ENCODE assay signal across 1 cellular context in the genomic region with DNA sequence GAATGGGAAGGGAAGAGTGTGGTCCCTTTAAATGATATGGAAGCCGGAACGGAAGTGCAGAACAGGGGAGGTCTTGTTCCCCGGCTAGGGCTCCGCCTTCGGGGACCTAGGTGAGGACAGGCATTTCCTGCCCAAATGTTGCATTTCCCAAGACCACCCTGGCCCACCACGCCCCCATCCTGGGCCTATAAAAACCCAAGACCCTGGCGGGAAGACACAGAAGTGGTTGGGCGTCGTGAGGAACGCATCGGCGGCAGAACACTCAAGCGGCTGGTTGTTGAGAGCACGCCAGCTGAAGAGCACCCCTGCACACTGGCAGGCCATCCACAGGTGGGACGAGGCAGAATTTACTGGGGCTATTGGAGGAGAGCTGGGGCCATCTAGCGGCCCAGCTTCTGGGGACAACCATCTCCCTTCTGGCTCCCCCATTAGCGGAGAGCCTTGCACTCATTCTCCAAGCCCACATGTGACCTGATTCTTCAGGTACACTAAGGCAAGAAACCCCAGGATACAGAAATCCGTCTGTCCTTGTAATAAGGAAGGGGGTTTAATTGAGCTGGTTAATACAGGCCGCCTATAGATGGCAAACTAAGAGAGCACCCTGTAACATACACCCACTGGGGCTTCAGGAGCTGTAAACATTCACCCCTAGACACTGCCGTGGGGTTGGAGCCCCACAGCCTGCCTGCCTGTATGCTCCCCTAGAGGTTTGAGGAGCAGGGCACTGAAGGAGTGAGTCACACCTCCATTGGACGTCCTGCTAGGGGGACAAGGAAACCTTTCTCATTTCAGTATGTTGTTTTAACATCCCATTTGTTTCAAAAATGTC.
TF ChIP-seq lines count a peak whose summit lies in the region.

No MANE protein-coding gene starts in this region.

TF ChIP-seq in K562, 482 proteins besides CTCF, POLR2A, EP300 and RAD21 (continued from another document):
- TF ChIP-seq, protein P1, sequence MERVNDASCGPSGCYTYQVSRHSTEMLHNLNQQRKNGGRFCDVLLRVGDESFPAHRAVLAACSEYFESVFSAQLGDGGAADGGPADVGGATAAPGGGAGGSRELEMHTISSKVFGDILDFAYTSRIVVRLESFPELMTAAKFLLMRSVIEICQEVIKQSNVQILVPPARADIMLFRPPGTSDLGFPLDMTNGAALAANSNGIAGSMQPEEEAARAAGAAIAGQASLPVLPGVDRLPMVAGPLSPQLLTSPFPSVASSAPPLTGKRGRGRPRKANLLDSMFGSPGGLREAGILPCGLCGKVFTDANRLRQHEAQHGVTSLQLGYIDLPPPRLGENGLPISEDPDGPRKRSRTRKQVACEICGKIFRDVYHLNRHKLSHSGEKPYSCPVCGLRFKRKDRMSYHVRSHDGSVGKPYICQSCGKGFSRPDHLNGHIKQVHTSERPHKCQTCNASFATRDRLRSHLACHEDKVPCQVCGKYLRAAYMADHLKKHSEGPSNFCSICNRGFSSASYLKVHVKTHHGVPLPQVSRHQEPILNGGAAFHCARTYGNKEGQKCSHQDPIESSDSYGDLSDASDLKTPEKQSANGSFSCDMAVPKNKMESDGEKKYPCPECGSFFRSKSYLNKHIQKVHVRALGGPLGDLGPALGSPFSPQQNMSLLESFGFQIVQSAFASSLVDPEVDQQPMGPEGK (CRISPR knock-in tag; IDR thresholded peaks at IDR 0.05; ENCODE audit: borderline replicate concordance) = no peak
- no peak for TF ChIP-seq PHF21A (IDR thresholded peaks at IDR 0.05; ENCODE audit: borderline replicate concordance, low read depth)
- TF ChIP-seq ETV5 (CRISPR knock-in tag; IDR thresholded peaks at IDR 0.05; ENCODE audit: low read depth) = peak; percentile 38; the same call in 1 of the 2 replicates
- TF ChIP-seq TEAD4 (IDR thresholded peaks at IDR 0.05; ENCODE audit: low read length) = 0 out of 2 replicates have a peak, but pooled peaks have one; percentile 17
- no peak for TF ChIP-seq TEAD4 (CRISPR knock-in tag; IDR thresholded peaks at IDR 0.05; ENCODE audit: borderline replicate concordance)
- no peak for TF ChIP-seq ZNF318 (IDR thresholded peaks at IDR 0.05; ENCODE audit: borderline replicate concordance in 1 of 2, low read depth in 1 of 2)
- peak; percentile 56; the same call in 1 of the 2 replicates for TF ChIP-seq ZNF436 (CRISPR knock-in tag; IDR thresholded peaks at IDR 0.05)
- TF ChIP-seq GABPA (tag; conservative IDR thresholded peaks at IDR 0.05; ENCODE audit: low read depth) = peak; percentile 75
- TF ChIP-seq ZNF24 (IDR thresholded peaks at IDR 0.05) = 0 out of 2 replicates have a peak, but pooled peaks have one; percentile 22
- TF ChIP-seq, protein P2, sequence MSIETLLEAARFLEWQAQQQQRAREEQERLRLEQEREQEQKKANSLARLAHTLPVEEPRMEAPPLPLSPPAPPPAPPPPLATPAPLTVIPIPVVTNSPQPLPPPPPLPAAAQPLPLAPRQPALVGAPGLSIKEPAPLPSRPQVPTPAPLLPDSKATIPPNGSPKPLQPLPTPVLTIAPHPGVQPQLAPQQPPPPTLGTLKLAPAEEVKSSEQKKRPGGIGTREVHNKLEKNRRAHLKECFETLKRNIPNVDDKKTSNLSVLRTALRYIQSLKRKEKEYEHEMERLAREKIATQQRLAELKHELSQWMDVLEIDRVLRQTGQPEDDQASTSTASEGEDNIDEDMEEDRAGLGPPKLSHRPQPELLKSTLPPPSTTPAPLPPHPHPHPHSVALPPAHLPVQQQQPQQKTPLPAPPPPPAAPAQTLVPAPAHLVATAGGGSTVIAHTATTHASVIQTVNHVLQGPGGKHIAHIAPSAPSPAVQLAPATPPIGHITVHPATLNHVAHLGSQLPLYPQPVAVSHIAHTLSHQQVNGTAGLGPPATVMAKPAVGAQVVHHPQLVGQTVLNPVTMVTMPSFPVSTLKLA (conservative IDR thresholded peaks at IDR 0.05) = peak in 1 of 2 experiments; percentile 36; a peak in 1 of 4 replicates
- TF ChIP-seq LCOR (CRISPR knock-in tag; IDR thresholded peaks at IDR 0.05) = no peak; the same call in 1 of the 2 replicates
- no peak for TF ChIP-seq ZNF133 (CRISPR knock-in tag; IDR thresholded peaks at IDR 0.05)
- peak; percentile 76 for TF ChIP-seq TAF9B (IDR thresholded peaks at IDR 0.05; ENCODE audit: partially characterized antibody)
- TF ChIP-seq ZFP1 (CRISPR knock-in tag; IDR thresholded peaks at IDR 0.05) = no peak
- peak; percentile 86 for TF ChIP-seq CXXC5 (CRISPR knock-in tag; IDR thresholded peaks at IDR 0.05)
- 0 out of 2 replicates have a peak, but pooled peaks have one; percentile 15 for TF ChIP-seq EHMT2 (IDR thresholded peaks at IDR 0.05)
- peak; percentile 76; the same call in 1 of the 2 replicates for TF ChIP-seq CTBP1 (IDR thresholded peaks at IDR 0.05; ENCODE audit: borderline replicate concordance)
- TF ChIP-seq MBD2 (IDR thresholded peaks at IDR 0.05; ENCODE audit: borderline replicate concordance, low read depth) = peak; percentile 58
- no peak for TF ChIP-seq EZH2 (IDR thresholded peaks at IDR 0.05; ENCODE audit: borderline replicate concordance, low read depth, low read length)
- TF ChIP-seq MTF1 (CRISPR knock-in tag; IDR thresholded peaks at IDR 0.05; ENCODE audit: borderline replicate concordance) = no peak
- TF ChIP-seq E2F3 (CRISPR knock-in tag; IDR thresholded peaks at IDR 0.05) = peak; percentile 83
- no peak for TF ChIP-seq ZFPM2 (CRISPR knock-in tag; IDR thresholded peaks at IDR 0.05)
- TF ChIP-seq ZBED1 (IDR thresholded peaks at IDR 0.05) = no peak
- no peak for TF ChIP-seq ZKSCAN3 (CRISPR knock-in tag; IDR thresholded peaks at IDR 0.05)
- TF ChIP-seq CAMTA2 (CRISPR knock-in tag; conservative IDR thresholded peaks at IDR 0.05) = no peak
- TF ChIP-seq ZNF41 (CRISPR knock-in tag; conservative IDR thresholded peaks at IDR 0.05) = no peak
- TF ChIP-seq MYNN (IDR thresholded peaks at IDR 0.05) = 0 out of 2 replicates have a peak, but pooled peaks have one; percentile 34
- TF ChIP-seq MYNN (CRISPR knock-in tag; IDR thresholded peaks at IDR 0.05) = no peak
- peak in 1 of 2 experiments; percentile 83; a peak in 2 of 3 replicates for TF ChIP-seq CBX3 (IDR thresholded peaks at IDR 0.05; ENCODE audit: borderline replicate concordance in 1 of 2, low read length in 2 of 2)
